Comparison of ENCODE assay signal across 11 cellular contexts in genomic region chr9:38662763-38663593, GRCh38. TPM values are rescaled to one million over a fixed set of nuclear protein-coding genes. Genes with fewer than 3 reads are reported as not detected.
DNase-seq lines count a peak whose midpoint lies in the region; ATAC-seq and TF ChIP-seq lines count a peak whose summit lies in the region.
"Had no signal": no experiment of that assay in that cellular context is flagged by ENCODE, and none has a peak within 500 bp of the region (broad histone marks: within the 10 kb centered on the region; RNA-seq: fewer than 3 reads in every experiment).

No MANE protein-coding gene starts in this region.

- CTCF ChIA-PET in WTC11 (lab: Charles Lee): interaction anchor here (0.8 to 1.6 kb wide), 6 partner anchors 9 to 246 kb away, joined by 3 to 9 read pairs (median 5); no protein-coding TSS in a partner anchor

- H3K36me3 Mint-ChIP-seq in WTC11 (no peaks in the 10 kb centered on the region), natural killer cell (no peaks in the 10 kb centered on the region)
- H3K36me3 Mint-ChIP-seq: stimulated activated effector memory CD8-positive, alpha-beta T cell treated with anti-CD3 and anti-CD28 coated beads, Interleukin-12 subunit alpha, Interleukin-12 subunit beta, amount 100 ng/mL, for 72 hours had no signal

- H3K4me3 ChIP-seq in tibial artery: no peak overlapping the region
- H3K4me3 ChIP-seq: spleen had no signal

- TF ChIP-seq CTCF in WTC11 (IDR thresholded peaks at IDR 0.05) (no peak), tibial artery (IDR thresholded peaks at IDR 0.05) (no peak), natural killer cell (IDR thresholded peaks at IDR 0.05) (no peak)

- peak; percentile 81 for ATAC-seq in WTC11
- no peak for ATAC-seq in natural killer cell
- ATAC-seq: left lobe of liver; stimulated activated effector memory CD8-positive, alpha-beta T cell treated with anti-CD3 and anti-CD28 coated beads, Interleukin-12 subunit alpha, Interleukin-12 subunit beta, amount 100 ng/mL, for 72 hours had no signal

- H3K9me3 ChIP-seq in tibial artery: no peaks in the 10 kb centered on the region
- H3K9me3 ChIP-seq: spleen had no signal

- no peak overlapping the region for H3K27ac Mint-ChIP-seq in WTC11
- no peak overlapping the region for H3K27ac Mint-ChIP-seq in natural killer cell
- H3K27ac Mint-ChIP-seq: stimulated activated effector memory CD8-positive, alpha-beta T cell treated with anti-CD3 and anti-CD28 coated beads, Interleukin-12 subunit alpha, Interleukin-12 subunit beta, amount 100 ng/mL, for 72 hours had no signal

- H3K27ac ChIP-seq in tibial artery: no peak overlapping the region
- H3K27ac ChIP-seq: spleen had no signal

- H3K4me3 Mint-ChIP-seq in WTC11 (no peak overlapping the region), natural killer cell (no peak overlapping the region)
- H3K4me3 Mint-ChIP-seq: stimulated activated effector memory CD8-positive, alpha-beta T cell treated with anti-CD3 and anti-CD28 coated beads, Interleukin-12 subunit alpha, Interleukin-12 subunit beta, amount 100 ng/mL, for 72 hours had no signal

- peak; percentile 10 for DNase-seq in H4 (ENCODE audit: low spot score)
- peak; percentile 31 for DNase-seq in WTC11 (ENCODE audit: low spot score)
- peak; percentile 79 for DNase-seq in globus pallidus (ENCODE audit: low spot score)
- peak; percentile 92 for DNase-seq in pons (ENCODE audit: low spot score)
- no peak for DNase-seq in tibial artery
- no peak for DNase-seq in natural killer cell
- DNase-seq in GM19238 (ENCODE audit: insufficient read length, low spot score): no peak
- DNase-seq: MV-4-11, spleen had no signal

- POLR2A ChIA-PET in WTC11 (lab: Charles Lee): interaction anchor here (0.6 kb wide), 1 partner anchor 45 kb away, joined by 3 read pairs; no protein-coding TSS in a partner anchor

- H3K4me1 ChIP-seq in tibial artery: no peaks in the 10 kb centered on the region
- H3K4me1 ChIP-seq: spleen had no signal

- intact Hi-C loops in tibial artery (cut with DNase I; ENCODE audit: low total_unique reads) (no loop called here), natural killer cell (cut with micrococcal nuclease) (no loop called here)

- H3K9me3 Mint-ChIP-seq in WTC11 (no peaks in the 10 kb centered on the region), natural killer cell (no peaks in the 10 kb centered on the region)
- H3K9me3 Mint-ChIP-seq: stimulated activated effector memory CD8-positive, alpha-beta T cell treated with anti-CD3 and anti-CD28 coated beads, Interleukin-12 subunit alpha, Interleukin-12 subunit beta, amount 100 ng/mL, for 72 hours had no signal

- no peaks in the 10 kb centered on the region for H3K36me3 ChIP-seq in tibial artery
- H3K36me3 ChIP-seq: spleen had no signal

- H3K4me1 Mint-ChIP-seq in WTC11 (peaks cover 13% of the 10 kb centered on the region), natural killer cell (no peaks in the 10 kb centered on the region)
- H3K4me1 Mint-ChIP-seq: stimulated activated effector memory CD8-positive, alpha-beta T cell treated with anti-CD3 and anti-CD28 coated beads, Interleukin-12 subunit alpha, Interleukin-12 subunit beta, amount 100 ng/mL, for 72 hours had no signal

- no peaks in the 10 kb centered on the region for H3K27me3 ChIP-seq in tibial artery

- H3K27me3 Mint-ChIP-seq in WTC11 (ENCODE audit: low read depth) (no peaks in the 10 kb centered on the region), natural killer cell (ENCODE audit: low read depth in 2 of 2) (peaks cover 20 to 57% of the 10 kb centered on the region in 2 donors)

TF ChIP-seq in WTC11, 78 proteins besides CTCF, POLR2A, EP300 and RAD21:
- no peak for TF ChIP-seq PRDM15 (CRISPR knock-in tag; IDR thresholded peaks at IDR 0.05)
- no peak for TF ChIP-seq ZNF281 (CRISPR knock-in tag; IDR thresholded peaks at IDR 0.05)
- no peak for TF ChIP-seq ZNF263 (CRISPR knock-in tag; IDR thresholded peaks at IDR 0.05; ENCODE audit: low read depth)
- no peak for TF ChIP-seq ZNF232 (CRISPR knock-in tag; IDR thresholded peaks at IDR 0.05)
- TF ChIP-seq TEAD1 (CRISPR knock-in tag; IDR thresholded peaks at IDR 0.05): no peak
- no peak for TF ChIP-seq ZNF317 (CRISPR knock-in tag; IDR thresholded peaks at IDR 0.05; ENCODE audit: borderline replicate concordance, low read depth)
- TF ChIP-seq TCF7 (CRISPR knock-in tag; IDR thresholded peaks at IDR 0.05; ENCODE audit: low read depth): no peak
- TF ChIP-seq RELA (CRISPR knock-in tag; IDR thresholded peaks at IDR 0.05; ENCODE audit: borderline replicate concordance): no peak
- no peak for TF ChIP-seq USF2 (CRISPR knock-in tag; IDR thresholded peaks at IDR 0.05)
- no peak for TF ChIP-seq GABPB1 (CRISPR knock-in tag; IDR thresholded peaks at IDR 0.05)
- TF ChIP-seq CREB1 (CRISPR knock-in tag; IDR thresholded peaks at IDR 0.05): no peak
- no peak for TF ChIP-seq ATF2 (CRISPR knock-in tag; IDR thresholded peaks at IDR 0.05; ENCODE audit: borderline replicate concordance, low read depth)
- TF ChIP-seq ZNF121 (CRISPR knock-in tag; IDR thresholded peaks at IDR 0.05): no peak
- TF ChIP-seq NR3C1 (CRISPR knock-in tag; conservative IDR thresholded peaks at IDR 0.05; ENCODE audit: low read depth): no peak
- TF ChIP-seq NFE2L1 (CRISPR knock-in tag; IDR thresholded peaks at IDR 0.05): no peak

RNA-seq across cellular contexts. Expression of gene ANKRD18A, which starts 42.6 kb away (rescaled TPM):
- 0.47 and 0.62 TPM in 2 replicates for total RNA-seq in H4 (2014; rRNA removed; shearing (Covaris generic))
- total RNA-seq in WTC11 (2021) (10.8 to 15.7 TPM (median 12.9 TPM) in 3 replicates), natural killer cell (1 to 10 TPM in 1 of 3 donors, under 1 TPM in 1, not detected in 1; 0.25 to 1.5 TPM)

RNA-seq across cellular contexts. Expression of gene FAM240B, which starts 57.0 kb away (rescaled TPM):
- not detected in 2 replicates for total RNA-seq in H4 (2014; rRNA removed; shearing (Covaris generic))
- total RNA-seq in WTC11 (2021) (not detected in 3 replicates), natural killer cell (not detected)
- total RNA-seq: left lobe of liver, spleen had no signal

Comparison
In these comparisons a context has a peak if more than half of its experiments do, and no peak if none do; other contexts are left out.
1. DNase-seq: peak in H4 (single experiment), WTC11 (single experiment), globus pallidus (single experiment) and pons (single experiment); none in tibial artery (0 of 2), natural killer cell (single experiment) and GM19238 (single experiment).